Comparison of ENCODE assay signal across 13 cellular contexts in genomic region chr19:13001502-13002388, GRCh38. TPM values are rescaled to one million over a fixed set of nuclear protein-coding genes. Genes with fewer than 3 reads are reported as not detected.
DNase-seq lines count a peak whose midpoint lies in the region; ATAC-seq and TF ChIP-seq lines count a peak whose summit lies in the region.
"Had no signal": no experiment of that assay in that cellular context is flagged by ENCODE, and none has a peak within 500 bp of the region (broad histone marks: within the 10 kb centered on the region; RNA-seq: fewer than 3 reads in every experiment).

No MANE protein-coding gene starts in this region.

- 95% methylated on average over 48 of the region's 48 CpGs for WGBS in thymus

- ATAC-seq in HG02588 (IDR thresholded peaks at IDR 0.05; ENCODE audit: unreplicated experiment) = no peak
- ATAC-seq: HCT116 had no signal

- H3K9ac ChIP-seq in SK-N-MC (ENCODE audit: insufficient read length) (no peak overlapping the region), mucosa of rectum (ENCODE audit: low read depth in 1 of 2, low read length in 2 of 2) (no peak overlapping the region), Karpas-422 (ENCODE audit: low read length) (no peak overlapping the region)

- peaks cover 26 to 27% of the 10 kb centered on the region in 2 donors for H3K4me1 ChIP-seq in mucosa of rectum (ENCODE audit: control insufficient read depth in 2 of 2, insufficient read depth in 2 of 2, low read length in 2 of 2)
- H3K4me1 ChIP-seq in thymus (ENCODE audit: control insufficient read depth, insufficient read depth, low read length) = no peaks in the 10 kb centered on the region
- H3K4me1 ChIP-seq in Karpas-422 (ENCODE audit: low read length) = no peaks in the 10 kb centered on the region

- no peak overlapping the region for H3K4me2 ChIP-seq in Karpas-422 (ENCODE audit: low read depth, low read length, poor library complexity, severe bottlenecking)

- no peak overlapping the region for H2AFZ ChIP-seq in Karpas-422 (ENCODE audit: low read length)

- H3K36me3 ChIP-seq in SK-N-MC (ENCODE audit: insufficient read depth, low read length) (peaks cover 4% of the 10 kb centered on the region; the same call in 1 of the 2 replicates), mucosa of rectum (ENCODE audit: control insufficient read depth in 2 of 2, insufficient read depth in 2 of 2, low read length in 2 of 2) (peaks cover 4 to 5% of the 10 kb centered on the region in 2 donors), thymus (ENCODE audit: control insufficient read depth, insufficient read depth) (no peaks in the 10 kb centered on the region), Karpas-422 (ENCODE audit: insufficient read depth, low read length) (no peaks in the 10 kb centered on the region)

- DNase-seq in SK-N-MC (ENCODE audit: low read depth, low spot score) (no peak), fibroblast of mammary gland (ENCODE audit: low read depth) (peak; percentile 65), Karpas-422 (no peak), activated T-cell treated with anti-CD3 and anti-CD28 coated beads for 4 hours (no peak), KG1 (lab: John Stamatoyannopoulos, UW) (no peak)
- DNase-seq: activated T-cell treated with anti-CD3 and anti-CD28 coated beads, Interleukin-2, amount 50 U/mL, for 1 hour; stimulated activated CD4-positive, alpha-beta T cell treated with anti-CD3 and anti-CD28 coated beads, Interleukin-4, amount 100 ng/mL, for 4 hours had no signal

- no peaks in the 10 kb centered on the region for H3K79me2 ChIP-seq in Karpas-422 (ENCODE audit: low read length)

- no peak for TF ChIP-seq CTCF in fibroblast of mammary gland (conservative IDR thresholded peaks at IDR 0.05; ENCODE audit: control insufficient read depth, insufficient read depth, low read depth, low read length)

- H3K27ac ChIP-seq in SK-N-MC = 0 out of 2 replicates have a peak overlapping the region, but pooled peaks have one; percentile 36
- peak overlapping the region; percentile 60 to 77 for H3K27ac ChIP-seq in mucosa of rectum (ENCODE audit: low read depth in 2 of 2, low read length in 2 of 2)
- peak overlapping the region; percentile 42 for H3K27ac ChIP-seq in thymus (ENCODE audit: low read depth)
- no peak overlapping the region for H3K27ac ChIP-seq in Karpas-422 (ENCODE audit: low read length)

- H3K27me3 ChIP-seq in mucosa of rectum (ENCODE audit: control insufficient read depth in 2 of 2, insufficient read depth in 2 of 2, low read length in 2 of 2) = no peaks in the 10 kb centered on the region
- H3K27me3 ChIP-seq in thymus (ENCODE audit: control insufficient read depth, insufficient read depth) = peaks cover 9% of the 10 kb centered on the region
- no peaks in the 10 kb centered on the region for H3K27me3 ChIP-seq in Karpas-422 (ENCODE audit: low read length)

- H3K9me2 ChIP-seq in Karpas-422 (replicated peaks; ENCODE audit: insufficient read depth, low read length) = no peaks in the 10 kb centered on the region

- H3K4me3 ChIP-seq in SK-N-MC (no peak overlapping the region), fibroblast of mammary gland (ENCODE audit: control insufficient read depth, low read depth, low read length) (peak overlapping the region; percentile 3), mucosa of rectum (ENCODE audit: low read length in 2 of 2) (peak overlapping the region in 1 of 2 donors; percentile 26), thymus (ENCODE audit: low read length) (no peak overlapping the region), Karpas-422 (ENCODE audit: low read length) (no peak overlapping the region)

- H3K9me3 ChIP-seq in SK-N-MC (ENCODE audit: low read depth, low read length) (no peaks in the 10 kb centered on the region), mucosa of rectum (ENCODE audit: control insufficient read depth in 2 of 2, low read length in 2 of 2) (no peaks in the 10 kb centered on the region), thymus (ENCODE audit: control insufficient read depth) (no peaks in the 10 kb centered on the region), Karpas-422 (ENCODE audit: low read length) (no peaks in the 10 kb centered on the region)

- no peaks in the 10 kb centered on the region for H4K20me1 ChIP-seq in Karpas-422 (ENCODE audit: insufficient read depth, low read depth, low read length)

RNA-seq across cellular contexts. Expression of gene NFIX, which starts 6.5 kb away (rescaled TPM):
- polyA plus RNA-seq in thymus = 10.5 TPM
- 0.04 and 0.18 TPM in 2 replicates for total RNA-seq in Karpas-422 (2014; rRNA removed; shearing (Covaris generic); ENCODE audit: low replicate concordance)

RNA-seq across cellular contexts. Expression of gene DAND5, which starts 32.4 kb away (rescaled TPM):
- 0.09 TPM for polyA plus RNA-seq in thymus
- total RNA-seq in Karpas-422 (2014; rRNA removed; shearing (Covaris generic); ENCODE audit: low replicate concordance) = 0.52 TPM in 1 of 2 replicates, not detected in the other
- total RNA-seq: NCI-H460; T-helper 2 cell treated with Interferon-gamma antibody and Interleukin-4, amounts not matched to agents 100 ng/mL and 5 ng/mL, for 36 hours had no signal

RNA-seq across cellular contexts. Expression of gene GADD45GIP1, which starts 44.7 kb away (rescaled TPM):
- 27.2 TPM for polyA plus RNA-seq in thymus
- 23.2 and 66.6 TPM in 2 replicates for total RNA-seq in Karpas-422 (2014; rRNA removed; shearing (Covaris generic); ENCODE audit: low replicate concordance)

RNA-seq across cellular contexts. Expression of gene RAD23A, which starts 56.1 kb away (rescaled TPM):
- 128 TPM for polyA plus RNA-seq in thymus
- total RNA-seq in Karpas-422 (2014; rRNA removed; shearing (Covaris generic); ENCODE audit: low replicate concordance) = 130 and 144 TPM in 2 replicates
